ENCODE assay signal across 19 cellular contexts in the genomic region with DNA sequence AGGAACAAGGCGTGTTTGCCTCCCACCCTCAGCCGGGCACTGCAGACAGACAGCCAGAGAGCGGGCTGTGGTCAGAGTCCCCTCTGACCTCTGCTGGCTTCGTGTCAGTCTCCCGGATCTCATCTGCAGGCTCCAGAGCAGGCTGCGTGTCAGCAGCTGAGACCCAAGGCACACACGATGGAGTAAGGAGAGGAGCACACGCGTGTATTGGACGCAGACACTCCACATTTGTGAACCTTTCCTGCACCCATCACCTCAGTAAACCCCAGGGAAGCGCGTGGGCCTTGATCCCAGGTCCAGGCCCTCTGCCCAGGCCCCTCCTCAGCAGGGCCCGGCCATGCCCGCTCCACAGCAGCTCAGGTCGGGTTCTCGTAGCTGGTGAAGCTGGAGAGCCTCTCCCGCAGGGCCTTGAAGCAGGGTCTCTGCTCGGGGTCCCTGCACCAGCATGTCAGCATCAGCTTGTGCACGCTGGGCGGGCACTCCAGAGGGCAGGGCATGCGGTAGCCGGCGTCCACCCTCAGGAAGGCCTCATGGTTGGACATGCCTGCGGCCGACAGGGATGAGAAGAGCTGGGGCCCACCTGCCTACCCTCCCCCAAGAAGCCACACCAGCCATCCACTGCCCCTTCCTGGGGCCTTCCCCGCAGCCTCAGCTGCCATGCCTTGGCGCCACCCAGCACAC. TPM values are rescaled to one million over a fixed set of nuclear protein-coding genes. Genes with fewer than 3 reads are reported as not detected.
DNase-seq lines count a peak whose midpoint lies in the region; ATAC-seq and TF ChIP-seq lines count a peak whose summit lies in the region.
"Had no signal": no experiment of that assay in that cellular context is flagged by ENCODE, and none has a peak within 500 bp of the region (broad histone marks: within the 10 kb centered on the region; RNA-seq: fewer than 3 reads in every experiment).

No MANE protein-coding gene starts in this region.

- H3K79me1 ChIP-seq in mesenchymal stem cell (replicated peaks; ENCODE audit: low read length, poor library complexity, severe bottlenecking), result no peaks in the 10 kb centered on the region

- intact Hi-C loops in colonic mucosa (cut with DNase I), result no loop called here

- H3K4me2 ChIP-seq in mesenchymal stem cell (ENCODE audit: low read length, poor library complexity, severe bottlenecking), result no peak overlapping the region

- no peak overlapping the region for H3K14ac ChIP-seq in mesenchymal stem cell (ENCODE audit: low read length in 2 of 2)

- no peak overlapping the region for H3K23ac ChIP-seq in mesenchymal stem cell (ENCODE audit: low read length in 2 of 2)

- no peak overlapping the region for H2AK5ac ChIP-seq in mesenchymal stem cell (ENCODE audit: low read length, severe bottlenecking)

- H2BK12ac ChIP-seq in mesenchymal stem cell (ENCODE audit: low read length in 2 of 2), result no peak overlapping the region

- H3K4me1 ChIP-seq in mesenchymal stem cell (ENCODE audit: control insufficient read depth, insufficient read depth, low read depth, low read length) (peaks cover 10% of the 10 kb centered on the region), colonic mucosa (peaks cover 7% of the 10 kb centered on the region)
- H3K4me1 ChIP-seq: thyroid gland had no signal

- peak overlapping the region; percentile 52 for H4K91ac ChIP-seq in mesenchymal stem cell (ENCODE audit: low read length)

- H2BK15ac ChIP-seq in mesenchymal stem cell (ENCODE audit: low read depth, poor library complexity, severe bottlenecking), result no peak overlapping the region

- H3K9ac ChIP-seq in mesenchymal stem cell (ENCODE audit: low read length) (no peak overlapping the region), colonic mucosa (ENCODE audit: low read depth in 2 of 2, low read length in 2 of 2) (no peak overlapping the region)

- 91% methylated on average over 26 of the region's 27 CpGs for WGBS in mesenchymal stem cell

- H3K4ac ChIP-seq in mesenchymal stem cell (ENCODE audit: low read depth in 1 of 2, low read length in 2 of 2), result no peak overlapping the region

- no peak overlapping the region for H3K4me3 ChIP-seq in H7 (ENCODE audit: insufficient read depth, low read depth, low read length)
- H3K4me3 ChIP-seq in mesenchymal stem cell (ENCODE audit: insufficient read depth in 1 of 2, low read depth in 1 of 2, low read length in 2 of 2), result no peak overlapping the region
- H3K4me3 ChIP-seq in colonic mucosa, result no peak overlapping the region
- H3K4me3 ChIP-seq: thyroid gland had no signal

- H4K8ac ChIP-seq in mesenchymal stem cell (ENCODE audit: low read length), result no peak overlapping the region

- H3K36me3 ChIP-seq in H7 (replicated peaks; ENCODE audit: control insufficient read depth, insufficient read depth, low read length) (no peaks in the 10 kb centered on the region), mesenchymal stem cell (ENCODE audit: control insufficient read depth in 1 of 2, insufficient read depth in 2 of 2, low read depth in 1 of 2, low read length in 2 of 2) (peaks cover 0 to 3% of the 10 kb centered on the region in 2 experiments), colonic mucosa (no peaks in the 10 kb centered on the region)
- H3K36me3 ChIP-seq: neutrophil, thyroid gland had no signal

- peak; percentile 1; the same call in 2 of the 3 replicates for ATAC-seq in SK-N-SH treated with all-trans-retinoic acid at 6 μM for 48 hours

- no peak overlapping the region for H2BK120ac ChIP-seq in mesenchymal stem cell (ENCODE audit: low read depth, low read length)

- TF ChIP-seq CTCF in colonic mucosa (IDR thresholded peaks at IDR 0.05), result no peak

- H3K9me3 ChIP-seq in mesenchymal stem cell (ENCODE audit: control insufficient read depth, low read length) (no peaks in the 10 kb centered on the region), colonic mucosa (no peaks in the 10 kb centered on the region)
- H3K9me3 ChIP-seq: Caco-2, neutrophil, thyroid gland had no signal

- H3K27ac ChIP-seq in mesenchymal stem cell (ENCODE audit: low read length, poor library complexity, severe bottlenecking), result no peak overlapping the region
- no peak overlapping the region for H3K27ac ChIP-seq in colonic mucosa
- H3K27ac ChIP-seq: neutrophil, thyroid gland, VCaP had no signal

- no peak overlapping the region for H2AFZ ChIP-seq in mesenchymal stem cell (ENCODE audit: low read depth, low read length)

- no peak overlapping the region for H3K18ac ChIP-seq in mesenchymal stem cell (ENCODE audit: low read depth in 1 of 2, low read length in 2 of 2)

- DNase-seq in H7, result peak; percentile 53
- DNase-seq in mesenchymal stem cell, result no peak
- DNase-seq in colonic mucosa, result no peak
- DNase-seq in SHP77 (lab: John Stamatoyannopoulos, UW), result no peak
- no peak for DNase-seq in amygdala (lab: John Stamatoyannopoulos, UW)
- DNase-seq: activated T-cell treated with anti-CD3 and anti-CD28 coated beads, Interleukin-2, amount 50 U/mL, for 1 hour; Caco-2; EL; NCI-H1694 treated with DMSO at 0.1 percent for 48 hours; NCI-H446; SHP77 treated with DMSO at 0.1 percent for 48 hours; stimulated activated naive CD4-positive, alpha-beta T cell; thyroid gland had no signal

- no peaks in the 10 kb centered on the region for H3K27me3 ChIP-seq in H7 (ENCODE audit: control insufficient read depth, insufficient read depth, low read length)
- H3K27me3 ChIP-seq in mesenchymal stem cell (ENCODE audit: control insufficient read depth in 1 of 2, insufficient read depth in 1 of 2, low read length in 2 of 2), result peaks cover 0 to 52% of the 10 kb centered on the region in 2 experiments
- H3K27me3 ChIP-seq in colonic mucosa, result no peaks in the 10 kb centered on the region
- H3K27me3 ChIP-seq: thyroid gland had no signal

- no peak overlapping the region for H2BK5ac ChIP-seq in mesenchymal stem cell (ENCODE audit: low read depth, low read length, poor library complexity, severe bottlenecking)

TF ChIP-seq in SK-N-SH treated with all-trans-retinoic acid at 6 μM for 48 hours, 23 proteins besides CTCF, POLR2A, EP300 and RAD21 (continues in another document):
- TF ChIP-seq CSDC2 (CRISPR knock-in tag; IDR thresholded peaks at IDR 0.05) (no peak), BACH2 (CRISPR knock-in tag; IDR thresholded peaks at IDR 0.05; ENCODE audit: borderline replicate concordance) (no peak), ZNF8 (CRISPR knock-in tag; IDR thresholded peaks at IDR 0.05) (no peak), ARNTL (CRISPR knock-in tag; IDR thresholded peaks at IDR 0.05; ENCODE audit: borderline replicate concordance, low read depth) (no peak), RARB (CRISPR knock-in tag; IDR thresholded peaks at IDR 0.05) (no peak), SNAI2 (CRISPR knock-in tag; IDR thresholded peaks at IDR 0.05) (no peak), ESRRG (CRISPR knock-in tag; IDR thresholded peaks at IDR 0.05) (no peak), ZNF70 (CRISPR knock-in tag; IDR thresholded peaks at IDR 0.05) (no peak), OSR1 (CRISPR knock-in tag; IDR thresholded peaks at IDR 0.05) (no peak), TCF4 (CRISPR knock-in tag; IDR thresholded peaks at IDR 0.05; ENCODE audit: borderline replicate concordance) (no peak), ISL1 (CRISPR knock-in tag; IDR thresholded peaks at IDR 0.05) (no peak)
- TF ChIP-seq, protein P1, sequence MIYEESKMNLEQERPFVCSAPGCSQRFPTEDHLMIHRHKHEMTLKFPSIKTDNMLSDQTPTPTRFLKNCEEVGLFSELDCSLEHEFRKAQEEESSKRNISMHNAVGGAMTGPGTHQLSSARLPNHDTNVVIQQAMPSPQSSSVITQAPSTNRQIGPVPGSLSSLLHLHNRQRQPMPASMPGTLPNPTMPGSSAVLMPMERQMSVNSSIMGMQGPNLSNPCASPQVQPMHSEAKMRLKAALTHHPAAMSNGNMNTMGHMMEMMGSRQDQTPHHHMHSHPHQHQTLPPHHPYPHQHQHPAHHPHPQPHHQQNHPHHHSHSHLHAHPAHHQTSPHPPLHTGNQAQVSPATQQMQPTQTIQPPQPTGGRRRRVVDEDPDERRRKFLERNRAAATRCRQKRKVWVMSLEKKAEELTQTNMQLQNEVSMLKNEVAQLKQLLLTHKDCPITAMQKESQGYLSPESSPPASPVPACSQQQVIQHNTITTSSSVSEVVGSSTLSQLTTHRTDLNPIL (CRISPR knock-in tag; IDR thresholded peaks at IDR 0.05; ENCODE audit: low read depth), result no peak
- TF ChIP-seq, protein P2, sequence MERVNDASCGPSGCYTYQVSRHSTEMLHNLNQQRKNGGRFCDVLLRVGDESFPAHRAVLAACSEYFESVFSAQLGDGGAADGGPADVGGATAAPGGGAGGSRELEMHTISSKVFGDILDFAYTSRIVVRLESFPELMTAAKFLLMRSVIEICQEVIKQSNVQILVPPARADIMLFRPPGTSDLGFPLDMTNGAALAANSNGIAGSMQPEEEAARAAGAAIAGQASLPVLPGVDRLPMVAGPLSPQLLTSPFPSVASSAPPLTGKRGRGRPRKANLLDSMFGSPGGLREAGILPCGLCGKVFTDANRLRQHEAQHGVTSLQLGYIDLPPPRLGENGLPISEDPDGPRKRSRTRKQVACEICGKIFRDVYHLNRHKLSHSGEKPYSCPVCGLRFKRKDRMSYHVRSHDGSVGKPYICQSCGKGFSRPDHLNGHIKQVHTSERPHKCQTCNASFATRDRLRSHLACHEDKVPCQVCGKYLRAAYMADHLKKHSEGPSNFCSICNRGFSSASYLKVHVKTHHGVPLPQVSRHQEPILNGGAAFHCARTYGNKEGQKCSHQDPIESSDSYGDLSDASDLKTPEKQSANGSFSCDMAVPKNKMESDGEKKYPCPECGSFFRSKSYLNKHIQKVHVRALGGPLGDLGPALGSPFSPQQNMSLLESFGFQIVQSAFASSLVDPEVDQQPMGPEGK (CRISPR knock-in tag; IDR thresholded peaks at IDR 0.05; ENCODE audit: borderline replicate concordance), result no peak

RNA-seq across cellular contexts. Expression of a gene that starts 7.9 kb away (rescaled TPM):
- 0.14 and 0.30 TPM in 2 replicates for total RNA-seq in H7 (2014; rRNA removed; shearing (Covaris generic))
- not detected for polyA plus RNA-seq in mesenchymal stem cell (2013, experiment 1 of 2)
- polyA plus RNA-seq in mesenchymal stem cell (2013, experiment 2 of 2), result not detected
- 10 to 100 TPM; 69.0 to 91.1 TPM for total RNA-seq in colonic mucosa

RNA-seq across cellular contexts. Expression of a gene that starts 8.8 kb away (rescaled TPM):
- total RNA-seq in H7 (2014; rRNA removed; shearing (Covaris generic)), result 79.7 and 94.2 TPM in 2 replicates
- 333 TPM for polyA plus RNA-seq in mesenchymal stem cell (2013, experiment 1 of 2)
- polyA plus RNA-seq in mesenchymal stem cell (2013, experiment 2 of 2), result 331 TPM
- total RNA-seq in colonic mucosa, result 100 to 1,000 TPM; 561 to 634 TPM

RNA-seq across cellular contexts. Expression of a gene that starts 18.2 kb away (rescaled TPM):
- total RNA-seq in H7 (2014; rRNA removed; shearing (Covaris generic)), result 0.21 and 0.33 TPM in 2 replicates
- not detected for polyA plus RNA-seq in mesenchymal stem cell (2013, experiment 1 of 2)
- polyA plus RNA-seq in mesenchymal stem cell (2013, experiment 2 of 2), result not detected
- under 1 TPM; 0.32 to 0.49 TPM for total RNA-seq in colonic mucosa
- total RNA-seq: activated CD4-positive, alpha-beta memory T cell treated with anti-CD3 and anti-CD28 coated beads for 36 hours; Caco-2; fibroblast of villous mesenchyme; mononuclear cell; thyroid gland had no signal

RNA-seq across cellular contexts. Expression of a gene that starts 24.6 kb away (rescaled TPM):
- 6.4 and 8.0 TPM in 2 replicates for total RNA-seq in H7 (2014; rRNA removed; shearing (Covaris generic))
- polyA plus RNA-seq in mesenchymal stem cell (2013, experiment 1 of 2), result 0.91 TPM
- 0.79 TPM for polyA plus RNA-seq in mesenchymal stem cell (2013, experiment 2 of 2)
- under 1 TPM; 0.35 to 0.69 TPM for total RNA-seq in colonic mucosa
- total RNA-seq: Caco-2 had no signal

RNA-seq across cellular contexts. Expression of a gene that starts 30.4 kb away (rescaled TPM):
- total RNA-seq in H7 (2014; rRNA removed; shearing (Covaris generic)), result 30.7 and 37.1 TPM in 2 replicates
- 4.3 TPM for polyA plus RNA-seq in mesenchymal stem cell (2013, experiment 1 of 2)
- polyA plus RNA-seq in mesenchymal stem cell (2013, experiment 2 of 2), result 4.3 TPM
- total RNA-seq in colonic mucosa, result 1 to 10 TPM; 1.5 to 3.2 TPM

Comparison
In these comparisons a context has a peak if more than half of its experiments do, and no peak if none do; other contexts are left out.
1. RNA of a gene that starts 7.9 kb away (total RNA-seq): 69.0 to 91.1 TPM in colonic mucosa; 0.14 to 0.30 TPM in H7; every median in the first group is over 10 times any median in the second.